1 cellular context compared by ENCODE assay signal in the genomic region with DNA sequence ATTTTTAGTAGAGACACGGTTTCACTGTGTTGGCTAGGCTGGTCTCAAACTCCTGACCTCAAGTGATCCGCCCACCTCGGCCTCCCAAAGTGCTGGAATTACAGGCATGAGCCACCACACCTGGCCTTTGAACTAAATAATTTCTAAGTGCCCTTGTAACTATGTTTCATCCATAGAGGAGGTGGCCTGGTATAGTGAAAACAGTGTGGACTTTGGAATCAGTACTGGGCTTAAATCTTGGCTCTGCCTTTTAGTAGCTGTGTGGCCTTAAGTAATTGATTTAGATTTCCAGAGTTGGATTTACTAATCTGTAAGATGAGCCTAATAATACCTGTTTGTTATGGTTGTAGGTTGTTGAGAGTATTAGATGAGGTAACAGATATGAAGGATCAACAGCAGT.
TF ChIP-seq lines count a peak whose summit lies in the region.

No MANE protein-coding gene starts in this region.

TF ChIP-seq in HepG2, 621 proteins besides CTCF, POLR2A, EP300 and RAD21 (continued from another document):
- TF ChIP-seq ZNF329 (CRISPR knock-in tag; IDR thresholded peaks at IDR 0.05; ENCODE audit: low read depth) (no peak), BRF2 (CRISPR knock-in tag; IDR thresholded peaks at IDR 0.05) (no peak), HNF4A (CRISPR knock-in tag; IDR thresholded peaks at IDR 0.05) (peak; percentile 22; the same call in 1 of the 2 replicates), ZNF652 (CRISPR knock-in tag; IDR thresholded peaks at IDR 0.05; ENCODE audit: borderline replicate concordance, low read depth) (no peak), ZNF619 (CRISPR knock-in tag; IDR thresholded peaks at IDR 0.05) (no peak)
